24 cellular contexts compared by ENCODE assay signal in the genomic region with DNA sequence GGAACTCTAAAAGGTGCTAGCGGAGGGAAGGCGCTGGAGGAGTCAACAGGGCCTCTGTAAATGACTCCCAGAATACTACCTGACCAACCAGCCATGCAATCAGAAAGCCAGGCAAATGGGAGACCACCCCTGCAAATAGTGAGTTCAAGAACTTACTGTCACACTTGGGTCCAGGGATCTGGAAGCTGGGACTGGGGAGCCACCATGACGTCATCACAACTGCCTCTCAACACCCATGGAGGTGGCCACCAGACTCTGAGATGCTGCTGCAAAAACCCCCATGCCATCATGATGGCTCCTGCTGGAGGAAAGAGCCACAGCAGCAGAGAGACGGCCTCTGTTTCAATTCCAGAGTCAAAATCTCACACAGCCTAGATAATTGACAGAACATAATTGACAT. TPM values are rescaled to one million over a fixed set of nuclear protein-coding genes. Genes with fewer than 3 reads are reported as not detected.
"Had no signal": no experiment of that assay in that cellular context is flagged by ENCODE, and none has a peak within 500 bp of the region (broad histone marks: within the 10 kb centered on the region; RNA-seq: fewer than 3 reads in every experiment).

No MANE protein-coding gene starts in this region.

- H3K9me3 ChIP-seq: SJSA1 had no signal

- H3K36me3 Mint-ChIP-seq: IgD-negative memory B cell had no signal

- H3K27ac ChIP-seq: SJSA1, SK-N-MC had no signal

- H3K36me3 ChIP-seq: SJSA1 had no signal

- H3K4me1 ChIP-seq: SJSA1 had no signal

- H3K27ac Mint-ChIP-seq: IgD-negative memory B cell had no signal

- DNase-seq: KBM-7, MV-4-11, NCI-H1048, NCI-H1105, NCI-H1436 treated with DMSO at 0.1 percent for 48 hours, NCI-H1694, NCI-H187 treated with DMSO at 0.1 percent for 48 hours, NCI-H2029 treated with DMSO at 0.1 percent for 48 hours, NCI-H2171 treated with DMSO at 0.1 percent for 48 hours, NCI-H2227 treated with DMSO at 0.1 percent for 48 hours, NCI-H524, NCI-H526 treated with DMSO at 0.1 percent for 48 hours, NCI-H748 treated with DMSO at 0.1 percent for 48 hours, Right ventricle myocardium superior, RPMI8226, SIG-M5 had no signal

- H3K4me3 ChIP-seq: SJSA1, SK-N-MC had no signal

- FAIRE-seq: RCC 7860 had no signal

RNA-seq across cellular contexts. Expression of a gene that starts 8.5 kb away (rescaled TPM):
- total RNA-seq: HT1080, LHCN-M2, MCF 10A, NCI-H460, Right ventricle myocardium superior had no signal
- polyA plus RNA-seq: IgD-negative memory B cell had no signal
